Comparison of ENCODE assay signal across 8 cellular contexts in the genomic region with DNA sequence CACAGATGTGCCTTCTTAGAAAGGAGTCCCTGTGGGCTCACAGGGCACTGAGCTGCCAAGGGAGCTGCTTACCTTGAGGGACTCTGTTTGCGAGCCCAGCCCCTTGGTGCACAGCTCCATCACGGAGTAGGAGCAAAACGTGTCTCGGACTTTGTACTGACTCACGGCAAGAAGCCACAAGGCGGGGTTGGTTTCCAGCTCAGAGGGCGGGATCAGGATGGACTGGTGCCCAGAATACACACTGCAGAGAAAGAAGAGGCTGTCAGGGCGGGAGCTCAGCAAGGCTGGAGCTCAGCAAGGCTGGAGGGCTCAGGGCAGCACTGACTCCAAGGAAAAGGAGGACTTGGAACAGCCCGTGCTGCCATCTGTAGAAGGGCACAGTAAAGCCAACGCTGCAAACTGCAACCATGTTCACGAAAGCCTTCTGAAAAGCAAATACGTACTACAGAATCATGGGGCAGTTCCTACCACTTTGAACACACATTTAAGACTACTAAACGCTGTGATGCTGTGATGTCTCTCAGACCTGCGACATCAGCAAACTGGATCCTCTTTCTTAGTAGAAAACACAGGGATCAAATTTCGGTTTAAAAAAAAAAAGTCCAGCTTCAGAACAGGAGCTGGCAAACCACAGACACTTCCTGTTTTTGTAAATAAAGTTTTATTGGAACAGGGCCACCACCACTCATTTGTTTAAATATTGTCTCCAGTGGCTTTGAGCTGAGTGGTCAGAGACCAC.
A peak's percentile ranks its signal among the peaks of the same experiment; 100 is the strongest.
DNase-seq lines count a peak whose midpoint lies in the region; ATAC-seq and TF ChIP-seq lines count a peak whose summit lies in the region.

No MANE protein-coding gene starts in this region.

- no peaks in the 10 kb centered on the region for H3K27me3 Mint-ChIP-seq in activated T-cell treated with anti-CD3 and anti-CD28 coated beads, Interleukin-2, amount 50 U/mL, for 72 hours (ENCODE audit: low read depth)
- no peaks in the 10 kb centered on the region for H3K27me3 Mint-ChIP-seq in nephron (ENCODE audit: low read depth)

- no peaks in the 10 kb centered on the region for H3K36me3 ChIP-seq in ACC112 (ENCODE audit: insufficient read depth, low read length)

- H3K4me1 Mint-ChIP-seq in activated T-cell treated with anti-CD3 and anti-CD28 coated beads, Interleukin-2, amount 50 U/mL, for 72 hours (ENCODE audit: low read depth), result peaks cover 28% of the 10 kb centered on the region
- H3K4me1 Mint-ChIP-seq in nephron, result peaks cover 12% of the 10 kb centered on the region

- peak overlapping the region; percentile 74 to 78 for H3K4me3 Mint-ChIP-seq in activated T-cell treated with anti-CD3 and anti-CD28 coated beads, Interleukin-2, amount 50 U/mL, for 72 hours
- H3K4me3 Mint-ChIP-seq in nephron, result no peak overlapping the region

- ATAC-seq in GM21526 (IDR thresholded peaks at IDR 0.05; ENCODE audit: low FRiP score, unreplicated experiment) (peak; percentile 41), HG03159 (IDR thresholded peaks at IDR 0.05; ENCODE audit: unreplicated experiment) (no peak)
- peak; percentile 81 to 88 for ATAC-seq in activated T-cell treated with anti-CD3 and anti-CD28 coated beads, Interleukin-2, amount 50 U/mL, for 72 hours (replicated peaks in 1 of 2)

- H3K36me3 Mint-ChIP-seq in activated T-cell treated with anti-CD3 and anti-CD28 coated beads, Interleukin-2, amount 50 U/mL, for 72 hours (ENCODE audit: insufficient read depth in 2 of 2), result no peaks in the 10 kb centered on the region
- peaks cover 44% of the 10 kb centered on the region for H3K36me3 Mint-ChIP-seq in nephron (ENCODE audit: low read depth)

- TF ChIP-seq CTCF in fibroblast of villous mesenchyme (IDR thresholded peaks at IDR 0.05; ENCODE audit: insufficient read depth, low read depth, low read length) (peak; percentile 32), nephron (IDR thresholded peaks at IDR 0.05; ENCODE audit: unreplicated experiment in 3 of 3) (no peak)

- DNase-seq in NCI-H510A treated with DMSO at 0.1 percent for 48 hours (lab: John Stamatoyannopoulos, UW), result peak; percentile 63
- DNase-seq in activated T-cell treated with anti-CD3 and anti-CD28 coated beads, Interleukin-2, amount 50 U/mL, for 72 hours, result peak; percentile 44 to 53
- peak; percentile 94 for DNase-seq in fibroblast of villous mesenchyme (ENCODE audit: low read depth)
- DNase-seq in GM19238 (ENCODE audit: insufficient read length, low spot score), result no peak

- peak overlapping the region; percentile 85 for H3K27ac Mint-ChIP-seq in activated T-cell treated with anti-CD3 and anti-CD28 coated beads, Interleukin-2, amount 50 U/mL, for 72 hours
- peak overlapping the region; percentile 78 to 84 (median 82) for H3K27ac Mint-ChIP-seq in nephron

- H3K4me1 ChIP-seq in ACC112 (ENCODE audit: control insufficient read depth, insufficient read depth, low read length, unreplicated experiment), result peaks cover 13% of the 10 kb centered on the region

- peak overlapping the region; percentile 53 for H2AFZ ChIP-seq in ACC112 (ENCODE audit: low read length, unreplicated experiment)

- H3K4me3 ChIP-seq in ACC112 (ENCODE audit: low read depth, low read length), result peak overlapping the region; percentile 57
- H3K4me3 ChIP-seq in fibroblast of villous mesenchyme (ENCODE audit: low read depth, low read length), result peak overlapping the region; percentile 47

- H3K27me3 ChIP-seq in ACC112 (ENCODE audit: insufficient read depth, low read length), result no peaks in the 10 kb centered on the region

- H3K27ac ChIP-seq in ACC112 (ENCODE audit: low read depth, low read length), result peak overlapping the region; percentile 79

- no peaks in the 10 kb centered on the region for H3K9me3 Mint-ChIP-seq in activated T-cell treated with anti-CD3 and anti-CD28 coated beads, Interleukin-2, amount 50 U/mL, for 72 hours
- H3K9me3 Mint-ChIP-seq in nephron, result no peaks in the 10 kb centered on the region

- H3K79me2 ChIP-seq in ACC112 (ENCODE audit: control insufficient read depth, insufficient read depth, low read length, unreplicated experiment), result no peaks in the 10 kb centered on the region

Comparison
In these comparisons a context has a peak if more than half of its experiments do, and no peak if none do; other contexts are left out.
1. H3K4me3 Mint-ChIP-seq: peak in activated T-cell treated with anti-CD3 and anti-CD28 coated beads, Interleukin-2, amount 50 U/mL, for 72 hours (2 of 2); none in nephron (0 of 3).